ENCODE assay signal across 8 cellular contexts in the genomic region with DNA sequence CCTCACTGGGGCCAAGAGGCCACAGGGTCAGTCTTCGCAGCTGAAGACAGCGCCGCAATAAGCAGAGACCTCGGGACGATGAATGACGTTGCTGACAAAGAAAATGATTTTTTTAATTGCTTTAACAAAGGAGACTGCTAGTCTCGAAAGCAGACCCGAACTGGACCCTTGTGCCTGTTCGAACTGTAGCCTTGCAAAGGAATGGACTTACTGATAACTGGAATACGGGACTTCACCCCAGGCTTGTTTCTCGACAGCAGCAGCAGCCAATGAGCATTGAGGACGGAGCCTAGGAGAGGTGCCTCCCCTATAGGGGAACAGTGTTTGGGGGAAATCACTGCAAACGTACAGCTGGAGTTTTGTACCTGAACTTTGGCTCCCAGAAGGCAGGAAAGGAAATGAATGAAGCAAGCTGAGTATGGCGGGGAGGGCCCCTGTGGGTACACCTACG. TPM values are rescaled to one million over a fixed set of nuclear protein-coding genes. Genes with fewer than 3 reads are reported as not detected.
DNase-seq lines count a peak whose midpoint lies in the region; ATAC-seq and TF ChIP-seq lines count a peak whose summit lies in the region.

No MANE protein-coding gene starts in this region.

- no peaks in the 10 kb centered on the region for H3K36me3 Mint-ChIP-seq in chondrocyte (ENCODE audit: low read depth)

- no peaks in the 10 kb centered on the region for H3K27me3 Mint-ChIP-seq in chondrocyte (ENCODE audit: low read depth)

- intact Hi-C loops in tibial artery (cut with DNase I; ENCODE audit: low total_unique reads), result loop anchor here (5.0 kb wide), 2 partner anchors 55 to 75 kb away; a partner anchor contains a TSS

- no peak for TF ChIP-seq CTCF in GM10266 (IDR thresholded peaks at IDR 0.05; ENCODE audit: control insufficient read depth, insufficient read depth, low read depth, missing control alignments)
- TF ChIP-seq CTCF in chondrocyte (IDR thresholded peaks at IDR 0.05), result no peak
- TF ChIP-seq CTCF in lung (IDR thresholded peaks at IDR 0.05; ENCODE audit: control extremely low read depth, extremely low read depth), result no peak
- no peak for TF ChIP-seq CTCF in tibial artery (IDR thresholded peaks at IDR 0.05)
- no peak for TF ChIP-seq CTCF in omental fat pad (IDR thresholded peaks at IDR 0.05)

- no peaks in the 10 kb centered on the region for H3K36me3 ChIP-seq in lung (ENCODE audit: control insufficient read depth in 2 of 2, insufficient read depth in 2 of 2, low read length in 2 of 2)
- H3K36me3 ChIP-seq in tibial artery, result no peaks in the 10 kb centered on the region

- peak overlapping the region; percentile 82 for H3K4me3 Mint-ChIP-seq in chondrocyte (ENCODE audit: unreplicated experiment)

- no peaks in the 10 kb centered on the region for H3K9me3 ChIP-seq in lung (ENCODE audit: control insufficient read depth in 2 of 2, insufficient read depth in 1 of 2, low read length in 1 of 2)
- H3K9me3 ChIP-seq in tibial artery, result no peaks in the 10 kb centered on the region

- peak overlapping the region; percentile 92 for H3K27ac Mint-ChIP-seq in chondrocyte (ENCODE audit: unreplicated experiment)

- H3K27me3 ChIP-seq in lung (ENCODE audit: control insufficient read depth, insufficient read depth), result no peaks in the 10 kb centered on the region
- H3K27me3 ChIP-seq in tibial artery, result no peaks in the 10 kb centered on the region

- WGBS in lung, 2 donors, result 10 to 13% methylated on average over 15 of the region's 15 CpGs

- H3K27ac ChIP-seq in lung (ENCODE audit: low read depth in 1 of 2, low read length in 1 of 2) (peak overlapping the region; percentile 86 to 96), tibial artery (peak overlapping the region; percentile 89 to 95)

- H3K4me3 ChIP-seq in lung (no peak overlapping the region), tibial artery (peak overlapping the region; percentile 77 to 86)

- DNase-seq in GM10266 (ENCODE audit: extremely low spot score) (peak; percentile 74), NCI-H2227 treated with DMSO at 0.1 percent for 48 hours (lab: John Stamatoyannopoulos, UW) (peak; percentile 58), chondrocyte (ENCODE audit: low spot score) (no peak), lung (ENCODE audit: low spot score) (no peak), tibial artery (no peak), omental fat pad (ENCODE audit: low spot score) (no peak), NCI-H774 (lab: John Stamatoyannopoulos, UW) (no peak)

- ATAC-seq in lung (ENCODE audit: insufficient read depth, low FRiP score) (no peak), GM21360 (IDR thresholded peaks at IDR 0.05; ENCODE audit: unreplicated experiment) (no peak), omental fat pad (ENCODE audit: low FRiP score) (no peak)

- peaks cover 28% of the 10 kb centered on the region for H3K4me1 Mint-ChIP-seq in chondrocyte (ENCODE audit: low read depth)

- H3K9me3 Mint-ChIP-seq in chondrocyte (ENCODE audit: low read depth), result peaks cover 2% of the 10 kb centered on the region

- peaks cover 0 to 24% of the 10 kb centered on the region in 2 donors for H3K4me1 ChIP-seq in lung (ENCODE audit: control insufficient read depth in 2 of 2, insufficient read depth in 2 of 2, low read length in 2 of 2)
- peaks cover 7 to 40% (median 29%) of the 10 kb centered on the region in 4 donors for H3K4me1 ChIP-seq in tibial artery

RNA-seq across cellular contexts. Expression of a gene that starts 1.3 kb away (rescaled TPM):
- total RNA-seq in chondrocyte (11.5 to 16.3 TPM (median 14.8 TPM) in 3 replicates), lung (10 to 100 TPM; 14.6 to 20.3 TPM), omental fat pad (10 to 100 TPM in 2 of 4 donors, 1 to 10 TPM in 2; 7.1 to 15.9 (median 11.9) TPM)
- polyA plus RNA-seq in lung, result 1 to 10 TPM; 5.4 to 7.3 TPM

RNA-seq across cellular contexts. Expression of a gene that starts 55.3 kb away (rescaled TPM):
- total RNA-seq in chondrocyte, result 37.3 to 51.9 TPM (median 48.6 TPM) in 3 replicates
- total RNA-seq in lung, result 10 to 100 TPM; 31.7 to 41.7 TPM
- polyA plus RNA-seq in lung, result 10 to 100 TPM; 16.4 to 24.0 TPM
- total RNA-seq in omental fat pad, result 10 to 100 TPM; 13.1 to 23.8 (median 16.0) TPM

Comparison
In these comparisons a context has a peak if more than half of its experiments do, and no peak if none do; other contexts are left out.
1. DNase-seq: peak in GM10266 (single experiment) and NCI-H2227 treated with DMSO at 0.1 percent for 48 hours (single experiment); none in chondrocyte (single experiment), lung (single experiment), tibial artery (0 of 2), omental fat pad (single experiment) and NCI-H774 (single experiment).